ENCODE assay signal across 1 cellular context in genomic region chr11:61384271-61385242, GRCh38.
TF ChIP-seq lines count a peak whose summit lies in the region.

No MANE protein-coding gene starts in this region.

TF ChIP-seq in HepG2, 621 proteins besides CTCF, POLR2A, EP300 and RAD21:
- TF ChIP-seq ZBTB38 (CRISPR knock-in tag; IDR thresholded peaks at IDR 0.05), result peak; percentile 68; the same call in 1 of the 2 replicates
- TF ChIP-seq ZNF691 (CRISPR knock-in tag; IDR thresholded peaks at IDR 0.05; ENCODE audit: borderline replicate concordance, low read depth), result peak; percentile 31; the same call in 1 of the 2 replicates
- TF ChIP-seq ZNF761 (CRISPR knock-in tag; conservative IDR thresholded peaks at IDR 0.05), result 0 out of 2 replicates have a peak, but pooled peaks have one; percentile 39
- TF ChIP-seq, protein P1, sequence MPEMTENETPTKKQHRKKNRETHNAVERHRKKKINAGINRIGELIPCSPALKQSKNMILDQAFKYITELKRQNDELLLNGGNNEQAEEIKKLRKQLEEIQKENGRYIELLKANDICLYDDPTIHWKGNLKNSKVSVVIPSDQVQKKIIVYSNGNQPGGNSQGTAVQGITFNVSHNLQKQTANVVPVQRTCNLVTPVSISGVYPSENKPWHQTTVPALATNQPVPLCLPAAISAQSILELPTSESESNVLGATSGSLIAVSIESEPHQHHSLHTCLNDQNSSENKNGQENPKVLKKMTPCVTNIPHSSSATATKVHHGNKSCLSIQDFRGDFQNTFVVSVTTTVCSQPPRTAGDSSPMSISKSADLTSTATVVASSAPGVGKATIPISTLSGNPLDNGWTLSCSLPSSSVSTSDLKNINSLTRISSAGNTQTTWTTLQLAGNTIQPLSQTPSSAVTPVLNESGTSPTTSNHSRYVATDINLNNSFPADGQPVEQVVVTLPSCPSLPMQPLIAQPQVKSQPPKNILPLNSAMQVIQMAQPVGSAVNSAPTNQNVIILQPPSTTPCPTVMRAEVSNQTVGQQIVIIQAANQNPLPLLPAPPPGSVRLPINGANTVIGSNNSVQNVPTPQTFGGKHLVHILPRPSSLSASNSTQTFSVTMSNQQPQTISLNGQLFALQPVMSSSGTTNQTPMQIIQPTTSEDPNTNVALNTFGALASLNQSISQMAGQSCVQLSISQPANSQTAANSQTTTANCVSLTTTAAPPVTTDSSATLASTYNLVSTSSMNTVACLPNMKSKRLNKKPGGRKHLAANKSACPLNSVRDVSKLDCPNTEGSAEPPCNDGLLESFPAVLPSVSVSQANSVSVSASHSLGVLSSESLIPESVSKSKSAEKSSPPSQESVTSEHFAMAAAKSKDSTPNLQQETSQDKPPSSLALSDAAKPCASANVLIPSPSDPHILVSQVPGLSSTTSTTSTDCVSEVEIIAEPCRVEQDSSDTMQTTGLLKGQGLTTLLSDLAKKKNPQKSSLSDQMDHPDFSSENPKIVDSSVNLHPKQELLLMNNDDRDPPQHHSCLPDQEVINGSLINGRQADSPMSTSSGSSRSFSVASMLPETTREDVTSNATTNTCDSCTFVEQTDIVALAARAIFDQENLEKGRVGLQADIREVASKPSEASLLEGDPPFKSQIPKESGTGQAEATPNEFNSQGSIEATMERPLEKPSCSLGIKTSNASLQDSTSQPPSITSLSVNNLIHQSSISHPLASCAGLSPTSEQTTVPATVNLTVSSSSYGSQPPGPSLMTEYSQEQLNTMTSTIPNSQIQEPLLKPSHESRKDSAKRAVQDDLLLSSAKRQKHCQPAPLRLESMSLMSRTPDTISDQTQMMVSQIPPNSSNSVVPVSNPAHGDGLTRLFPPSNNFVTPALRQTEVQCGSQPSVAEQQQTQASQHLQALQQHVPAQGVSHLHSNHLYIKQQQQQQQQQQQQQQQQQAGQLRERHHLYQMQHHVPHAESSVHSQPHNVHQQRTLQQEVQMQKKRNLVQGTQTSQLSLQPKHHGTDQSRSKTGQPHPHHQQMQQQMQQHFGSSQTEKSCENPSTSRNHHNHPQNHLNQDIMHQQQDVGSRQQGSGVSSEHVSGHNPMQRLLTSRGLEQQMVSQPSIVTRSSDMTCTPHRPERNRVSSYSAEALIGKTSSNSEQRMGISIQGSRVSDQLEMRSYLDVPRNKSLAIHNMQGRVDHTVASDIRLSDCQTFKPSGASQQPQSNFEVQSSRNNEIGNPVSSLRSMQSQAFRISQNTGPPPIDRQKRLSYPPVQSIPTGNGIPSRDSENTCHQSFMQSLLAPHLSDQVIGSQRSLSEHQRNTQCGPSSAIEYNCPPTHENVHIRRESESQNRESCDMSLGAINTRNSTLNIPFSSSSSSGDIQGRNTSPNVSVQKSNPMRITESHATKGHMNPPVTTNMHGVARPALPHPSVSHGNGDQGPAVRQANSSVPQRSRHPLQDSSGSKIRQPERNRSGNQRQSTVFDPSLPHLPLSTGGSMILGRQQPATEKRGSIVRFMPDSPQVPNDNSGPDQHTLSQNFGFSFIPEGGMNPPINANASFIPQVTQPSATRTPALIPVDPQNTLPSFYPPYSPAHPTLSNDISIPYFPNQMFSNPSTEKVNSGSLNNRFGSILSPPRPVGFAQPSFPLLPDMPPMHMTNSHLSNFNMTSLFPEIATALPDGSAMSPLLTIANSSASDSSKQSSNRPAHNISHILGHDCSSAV (CRISPR knock-in tag; IDR thresholded peaks at IDR 0.05; ENCODE audit: borderline replicate concordance), result no peak
- no peak for TF ChIP-seq HCFC1 (IDR thresholded peaks at IDR 0.05; ENCODE audit: low read depth, low read length)
- 0 out of 2 replicates have a peak, but pooled peaks have one; percentile 37 for TF ChIP-seq ZSCAN21 (CRISPR knock-in tag; IDR thresholded peaks at IDR 0.05; ENCODE audit: borderline replicate concordance)
- 0 out of 2 replicates have a peak, but pooled peaks have one; percentile 15 for TF ChIP-seq HOMEZ (CRISPR knock-in tag; IDR thresholded peaks at IDR 0.05; ENCODE audit: low read depth)
- TF ChIP-seq AGO2 (optimal IDR thresholded peaks at IDR 0.05; ENCODE audit: low read depth, low read length), result no peak
- TF ChIP-seq CENPT (CRISPR knock-in tag; IDR thresholded peaks at IDR 0.05; ENCODE audit: low read depth), result 0 out of 2 replicates have a peak, but pooled peaks have one; percentile 40
- peak; percentile 22; the same call in 1 of the 2 replicates for TF ChIP-seq SALL1 (CRISPR knock-in tag; IDR thresholded peaks at IDR 0.05)
- TF ChIP-seq STAG1 (CRISPR knock-in tag; IDR thresholded peaks at IDR 0.05), result peak; percentile 70
- peak; percentile 41 for TF ChIP-seq ZNF687 (CRISPR knock-in tag; IDR thresholded peaks at IDR 0.05)
- TF ChIP-seq SAP130 (CRISPR knock-in tag; IDR thresholded peaks at IDR 0.05; ENCODE audit: low read depth), result 0 out of 2 replicates have a peak, but pooled peaks have one; percentile 9
- TF ChIP-seq NRL (CRISPR knock-in tag; IDR thresholded peaks at IDR 0.05; ENCODE audit: borderline replicate concordance), result peak; percentile 48; the same call in 1 of the 2 replicates
- TF ChIP-seq STAT5B (CRISPR knock-in tag; IDR thresholded peaks at IDR 0.05), result no peak
- TF ChIP-seq SMC3 (IDR thresholded peaks at IDR 0.05; ENCODE audit: low read length), result peak; percentile 51; the same call in 1 of the 2 replicates
